ENCODE assay signal across 8 cellular contexts in genomic region chr16:28974437-28975157, GRCh38. TPM values are rescaled to one million over a fixed set of nuclear protein-coding genes. Genes with fewer than 3 reads are reported as not detected.
DNase-seq lines count a peak whose midpoint lies in the region; ATAC-seq and TF ChIP-seq lines count a peak whose summit lies in the region.

Gene SPNS1 (plus strand): TSS chr16:28974778. CDS start chr16:28975152, 374 bp downstream.

- H3K27ac ChIP-seq in KMS-11: peak within 1 kb of the TSS; percentile 15; the same call in 1 of the 2 replicates
- peak within 1 kb of the TSS; percentile 49 to 67 (median 60) for H3K27ac ChIP-seq in Peyer's patch
- peak within 1 kb of the TSS; percentile 78 to 86 (median 81) for H3K27ac ChIP-seq in esophagus muscularis mucosa (replicated peaks in 1 of 4)
- H3K27ac ChIP-seq in muscle layer of duodenum (ENCODE audit: low read length): peak within 1 kb of the TSS; percentile 83

- no peaks in the 10 kb centered on the region for H3K27me3 ChIP-seq in KMS-11 (ENCODE audit: insufficient read depth, low read depth)
- H3K27me3 ChIP-seq in Peyer's patch: no peaks in the 10 kb centered on the region
- no peaks in the 10 kb centered on the region for H3K27me3 ChIP-seq in esophagus muscularis mucosa
- H3K27me3 ChIP-seq in muscle layer of duodenum (ENCODE audit: low read depth, low read length): no peaks in the 10 kb centered on the region

- TF ChIP-seq POLR2A in Peyer's patch (IDR thresholded peaks at IDR 0.05) (peak in 1 of 2 donors; percentile 42), esophagus muscularis mucosa (IDR thresholded peaks at IDR 0.05; ENCODE audit: low read depth) (no peak)

- TF ChIP-seq EP300 in esophagus muscularis mucosa (IDR thresholded peaks at IDR 0.05): no peak

- 0% methylated on average over 20 of the region's 60 CpGs for WGBS in esophagus muscularis mucosa

- H3K4me2 ChIP-seq in KMS-11: peak within 1 kb of the TSS; percentile 88

- H4K20me1 ChIP-seq in KMS-11 (ENCODE audit: insufficient read depth): no peaks in the 10 kb centered on the region

- TF ChIP-seq CTCF in KMS-11 (conservative IDR thresholded peaks at IDR 0.05; ENCODE audit: low read depth, low read length) (no peak), Peyer's patch (IDR thresholded peaks at IDR 0.05) (peak in 1 of 6 experiments; percentile 17), esophagus muscularis mucosa (IDR thresholded peaks at IDR 0.05) (no peak)

- no peaks in the 10 kb centered on the region for H3K36me3 ChIP-seq in KMS-11 (ENCODE audit: insufficient read depth)
- peaks cover 0 to 20% (median 0%) of the 10 kb centered on the region in 3 donors for H3K36me3 ChIP-seq in Peyer's patch
- H3K36me3 ChIP-seq in esophagus muscularis mucosa: peaks cover 6 to 32% (median 25%) of the 10 kb centered on the region in 4 donors
- peaks cover 5 to 24% of the 10 kb centered on the region in 2 donors for H3K36me3 ChIP-seq in muscle layer of duodenum (ENCODE audit: control insufficient read depth in 1 of 2, insufficient read depth in 2 of 2, low read length in 2 of 2)

- H3K4me1 ChIP-seq in KMS-11 (ENCODE audit: low read depth, poor library complexity, severe bottlenecking) (peaks cover 14% of the 10 kb centered on the region), Peyer's patch (peaks cover 0 to 17% (median 9%) of the 10 kb centered on the region in 4 donors), esophagus muscularis mucosa (peaks cover 18 to 33% (median 23%) of the 10 kb centered on the region in 4 donors), muscle layer of duodenum (ENCODE audit: control insufficient read depth in 1 of 2, insufficient read depth in 2 of 2, low read length in 2 of 2) (peaks cover 4 to 25% of the 10 kb centered on the region in 2 donors)

- H3K9me3 ChIP-seq in Peyer's patch: no peaks in the 10 kb centered on the region
- no peaks in the 10 kb centered on the region for H3K9me3 ChIP-seq in esophagus muscularis mucosa
- no peaks in the 10 kb centered on the region for H3K9me3 ChIP-seq in muscle layer of duodenum (ENCODE audit: control insufficient read depth in 1 of 2, low read length in 2 of 2)

- peak within 1 kb of the TSS; percentile 44 for H3K4me3 ChIP-seq in KMS-11 (IDR thresholded peaks at IDR 0.05; ENCODE audit: insufficient read depth, low read depth, low read length)
- peak within 1 kb of the TSS; percentile 64 to 95 (median 70) for H3K4me3 ChIP-seq in Peyer's patch
- peak within 1 kb of the TSS; percentile 78 to 97 (median 90) for H3K4me3 ChIP-seq in esophagus muscularis mucosa
- H3K4me3 ChIP-seq in muscle layer of duodenum (ENCODE audit: low read depth in 1 of 2, low read length in 2 of 2): peak within 1 kb of the TSS; percentile 93 to 95

- intact Hi-C loops in esophagus muscularis mucosa (cut with DNase I): no loop called here

- peak within 1 kb of the TSS; percentile 72 for H3K9ac ChIP-seq in KMS-11

- H2AFZ ChIP-seq in KMS-11 (ENCODE audit: low read depth): peak within 1 kb of the TSS; percentile 92

- no peaks in the 10 kb centered on the region for H3K79me2 ChIP-seq in KMS-11 (ENCODE audit: insufficient read depth, low read depth)

- peak; percentile 85 for ATAC-seq in GM21723 (IDR thresholded peaks at IDR 0.05; ENCODE audit: unreplicated experiment)

- peak; percentile 91 for DNase-seq in DMS153 (lab: John Stamatoyannopoulos, UW)
- peak; percentile 97 to 99 (median 98) for DNase-seq in Peyer's patch
- DNase-seq in activated T-cell treated with anti-CD3 and anti-CD28 coated beads, Interleukin-2, amount 50 U/mL, for 48 hours: peak; percentile 93 to 95
- DNase-seq in esophagus muscularis mucosa (ENCODE audit: extremely low spot score): peak; percentile 99
- DNase-seq in stimulated activated CD8-positive, alpha-beta memory T cell treated with anti-CD3 and anti-CD28 coated beads, Interleukin-7, amount 100 ng/mL, for 4 hours (ENCODE audit: low read depth in 2 of 2): peak; percentile 90 to 92

RNA-seq across cellular contexts. Expression of gene SPNS1, which starts in this region (rescaled TPM):
- total RNA-seq in Peyer's patch: 10 to 100 TPM; 30.5 to 49.7 (median 36.3) TPM
- 10 to 100 TPM; 12.9 to 36.0 (median 21.8) TPM for total RNA-seq in esophagus muscularis mucosa

Comparison
In these comparisons a context has a peak if more than half of its experiments do, and no peak if none do; other contexts are left out.
1. Peak in every context shown above with its lines: DNase-seq, ATAC-seq, H3K4me3 ChIP-seq and H3K27ac ChIP-seq.
2. H3K27ac ChIP-seq: peak in every context shown above with its lines; median percentile 83 in muscle layer of duodenum; 81 in esophagus muscularis mucosa; 60 in Peyer's patch; 15 in KMS-11.
3. H3K4me3 ChIP-seq: peak in every context shown above with its lines; median percentile 94 in muscle layer of duodenum; 90 in esophagus muscularis mucosa; 70 in Peyer's patch; 44 in KMS-11.